In the genomic region with DNA sequence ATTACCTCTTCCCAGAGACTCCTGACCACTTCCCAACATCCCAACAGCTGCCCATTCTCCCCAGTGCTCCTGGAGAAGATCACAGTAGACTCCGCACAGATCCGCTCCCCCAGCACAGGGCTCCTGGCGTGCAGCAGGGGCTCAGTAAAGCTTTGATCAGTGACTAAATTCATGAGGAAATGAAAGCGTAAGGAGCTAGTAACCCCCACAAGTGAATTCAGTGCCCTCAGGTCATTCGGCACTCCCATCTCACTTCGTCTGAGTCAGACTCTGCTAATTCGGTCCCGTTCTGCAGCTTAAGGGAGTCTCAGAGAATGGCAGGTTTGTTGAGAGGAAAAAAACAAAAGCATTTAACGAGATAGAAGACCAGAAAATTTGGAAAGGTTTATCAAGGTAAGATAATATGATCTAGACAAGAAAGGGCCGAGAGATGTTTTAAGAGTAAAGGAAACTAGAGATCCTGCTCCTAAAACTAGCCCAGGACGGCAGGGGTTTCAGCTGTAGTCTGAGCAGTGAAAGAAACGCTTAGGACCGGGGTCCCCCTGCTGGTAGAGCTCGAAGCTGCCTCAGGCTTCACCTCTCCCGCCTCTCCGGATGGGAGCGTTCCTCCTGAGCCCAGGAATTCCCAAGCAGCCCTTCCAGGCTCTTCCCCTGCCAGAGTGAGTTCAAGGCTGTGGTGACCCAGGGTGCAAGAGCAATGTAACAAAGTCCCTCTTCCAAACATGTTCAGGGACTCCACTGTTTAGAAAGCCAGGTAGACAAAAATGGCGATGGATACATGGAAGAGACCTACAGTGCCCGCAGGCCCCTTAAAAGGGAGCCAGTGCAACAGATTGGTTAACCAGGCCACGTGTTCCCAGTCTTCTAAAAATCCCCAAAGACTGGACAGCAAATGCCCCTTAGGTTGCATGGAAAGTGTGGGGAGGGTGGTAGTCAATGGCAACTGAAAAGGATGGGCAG, we compare ENCODE assay signal across 8 cellular contexts.
DNase-seq lines count a peak whose midpoint lies in the region; ATAC-seq and TF ChIP-seq lines count a peak whose summit lies in the region.

No MANE protein-coding gene starts in this region.

- peak; percentile 53 for TF ChIP-seq CTCF in GM20000 (IDR thresholded peaks at IDR 0.05; ENCODE audit: extremely low read depth, missing control alignments)
- peak; percentile 89 for TF ChIP-seq CTCF in PC-9 (conservative IDR thresholded peaks at IDR 0.05)
- peak; percentile 77 for TF ChIP-seq CTCF in coronary artery (IDR thresholded peaks at IDR 0.05)

- POLR2A ChIA-PET in PC-9 (lab: Charles Lee; ENCODE audit: unreplicated experiment): no interaction called here

- no peaks in the 10 kb centered on the region for H3K27me3 ChIP-seq in PC-9 (ENCODE audit: insufficient read depth, low read depth)

- H2AFZ ChIP-seq in PC-9: peak overlapping the region; percentile 76

- H3K4me1 ChIP-seq in PC-9 (replicated peaks; ENCODE audit: insufficient read depth): peaks cover 15% of the 10 kb centered on the region

- CTCF ChIA-PET in PC-9 (lab: Charles Lee): interaction anchor here (0.6 to 1.3 kb wide), 8 partner anchors 12 to 1697 kb away, joined by 3 to 30 read pairs (median 4); no protein-coding TSS in a partner anchor

- no TSS peak for BruUV-seq in PC-9 (replicated peaks; lab: Mats Ljungman, UMichigan)

- H3K9me2 ChIP-seq in PC-9 (ENCODE audit: insufficient read depth): no peaks in the 10 kb centered on the region

- no peaks in the 10 kb centered on the region for H3K79me2 ChIP-seq in PC-9 (ENCODE audit: low read depth)

- no peaks in the 10 kb centered on the region for H3K9me3 ChIP-seq in PC-9 (ENCODE audit: insufficient read depth, low read depth)

- H3K36me3 ChIP-seq in PC-9 (ENCODE audit: low read depth): no peaks in the 10 kb centered on the region

- no peak for ATAC-seq in HG02840 (IDR thresholded peaks at IDR 0.05; ENCODE audit: low FRiP score, unreplicated experiment)

- H3K4me3 ChIP-seq in PC-9: peak overlapping the region; percentile 54
- H3K4me3 ChIP-seq in coronary artery: peak overlapping the region; percentile 26

- H3F3A ChIP-seq in PC-9 (ENCODE audit: insufficient read depth, low read depth): peaks cover 13% of the 10 kb centered on the region; the same call in 1 of the 2 replicates

- intact Hi-C loops in PC-9 (cut with micrococcal nuclease; ENCODE audit: unreplicated experiment): loop anchor here (1.0 to 10.0 kb wide), 7 partner anchors 128 to 1692 kb away; partner anchors contain the start of genes DNER and PID1

- peak overlapping the region; percentile 80 for H3K4me2 ChIP-seq in PC-9

- H4K20me1 ChIP-seq in PC-9 (ENCODE audit: insufficient read depth): no peaks in the 10 kb centered on the region

- peak; percentile 92 for DNase-seq in GM03348 (ENCODE audit: low spot score)
- DNase-seq in GM20000 (ENCODE audit: low spot score): peak; percentile 60
- DNase-seq in HPDE6-E6E7 (ENCODE audit: extremely low spot score): peak; percentile 86
- DNase-seq in PC-9: peak; percentile 75 to 78
- peak; percentile 78 for DNase-seq in coronary artery (ENCODE audit: low spot score)
- DNase-seq in left kidney (ENCODE audit: low read depth, low spot score): peak; percentile 86
- peak; percentile 7 to 12 for DNase-seq in stimulated activated CD4-positive, alpha-beta T cell treated with anti-CD3 and anti-CD28 coated beads, Interleukin-4, amount 100 ng/mL, for 48 hours (ENCODE audit: low read depth in 2 of 2)

- H3K27ac ChIP-seq in PC-9 (peak overlapping the region; percentile 71), coronary artery (no peak overlapping the region)

Comparison
In these comparisons a context has a peak if more than half of its experiments do, and no peak if none do; other contexts are left out.
1. DNase-seq: peak in every context shown above with its lines; median percentile 92 in GM03348; 86 in HPDE6-E6E7; 86 in left kidney; 78 in coronary artery; 76 in PC-9; 60 in GM20000; 10 in stimulated activated CD4-positive, alpha-beta T cell treated with anti-CD3 and anti-CD28 coated beads, Interleukin-4, amount 100 ng/mL, for 48 hours.